ENCODE assay signal across 1 cellular context in the genomic region with DNA sequence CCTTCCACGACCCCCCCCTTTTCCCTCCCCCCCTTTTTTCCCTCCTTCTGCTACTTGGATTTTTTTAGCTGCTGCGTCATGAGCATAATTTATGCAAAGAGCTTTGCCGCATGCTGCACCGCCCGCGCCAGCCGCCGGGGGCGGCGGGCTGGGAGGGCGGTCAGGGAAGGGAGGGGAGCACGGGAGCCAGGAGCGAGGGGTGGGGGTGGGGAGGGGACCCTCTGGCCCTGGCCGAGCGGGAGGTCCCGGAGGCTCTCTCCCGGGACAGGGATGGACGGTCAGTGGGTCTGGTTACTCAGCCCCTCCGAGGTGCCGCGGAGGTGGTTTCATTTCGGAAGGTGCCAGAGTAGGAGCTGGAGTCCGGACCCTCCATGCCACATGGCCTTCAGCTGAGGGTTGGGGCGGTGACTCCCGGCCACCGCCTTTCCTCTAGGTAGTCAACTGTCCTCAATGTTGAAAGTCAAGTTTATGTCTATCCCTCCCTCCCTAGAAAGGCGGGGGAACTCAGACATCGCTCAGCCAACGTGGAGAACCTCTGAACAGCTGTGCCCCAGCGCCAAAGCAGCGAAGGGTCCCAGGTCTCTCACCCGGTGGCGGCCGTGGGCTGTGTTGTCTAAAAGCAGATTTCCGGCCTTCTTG.
TF ChIP-seq lines count a peak whose summit lies in the region.

A gene with protein sequence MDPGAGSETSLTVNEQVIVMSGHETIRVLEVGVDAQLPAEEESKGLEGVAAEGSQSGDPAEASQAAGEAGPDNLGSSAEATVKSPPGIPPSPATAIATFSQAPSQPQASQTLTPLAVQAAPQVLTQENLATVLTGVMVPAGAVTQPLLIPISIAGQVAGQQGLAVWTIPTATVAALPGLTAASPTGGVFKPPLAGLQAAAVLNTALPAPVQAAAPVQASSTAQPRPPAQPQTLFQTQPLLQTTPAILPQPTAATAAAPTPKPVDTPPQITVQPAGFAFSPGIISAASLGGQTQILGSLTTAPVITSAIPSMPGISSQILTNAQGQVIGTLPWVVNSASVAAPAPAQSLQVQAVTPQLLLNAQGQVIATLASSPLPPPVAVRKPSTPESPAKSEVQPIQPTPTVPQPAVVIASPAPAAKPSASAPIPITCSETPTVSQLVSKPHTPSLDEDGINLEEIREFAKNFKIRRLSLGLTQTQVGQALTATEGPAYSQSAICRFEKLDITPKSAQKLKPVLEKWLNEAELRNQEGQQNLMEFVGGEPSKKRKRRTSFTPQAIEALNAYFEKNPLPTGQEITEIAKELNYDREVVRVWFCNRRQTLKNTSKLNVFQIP (minus strand): TSS at position 95 of the 639 bp plus-strand sequence. CDS start 11,226 bp downstream, outside the sequence.

TF ChIP-seq in SK-N-SH treated with all-trans-retinoic acid at 6 μM for 48 hours, 23 proteins besides CTCF, POLR2A, EP300 and RAD21:
- TF ChIP-seq ZFP3 (CRISPR knock-in tag; IDR thresholded peaks at IDR 0.05) = 0 out of 2 replicates have a peak, but pooled peaks have one; percentile 40
- TF ChIP-seq, protein P1, sequence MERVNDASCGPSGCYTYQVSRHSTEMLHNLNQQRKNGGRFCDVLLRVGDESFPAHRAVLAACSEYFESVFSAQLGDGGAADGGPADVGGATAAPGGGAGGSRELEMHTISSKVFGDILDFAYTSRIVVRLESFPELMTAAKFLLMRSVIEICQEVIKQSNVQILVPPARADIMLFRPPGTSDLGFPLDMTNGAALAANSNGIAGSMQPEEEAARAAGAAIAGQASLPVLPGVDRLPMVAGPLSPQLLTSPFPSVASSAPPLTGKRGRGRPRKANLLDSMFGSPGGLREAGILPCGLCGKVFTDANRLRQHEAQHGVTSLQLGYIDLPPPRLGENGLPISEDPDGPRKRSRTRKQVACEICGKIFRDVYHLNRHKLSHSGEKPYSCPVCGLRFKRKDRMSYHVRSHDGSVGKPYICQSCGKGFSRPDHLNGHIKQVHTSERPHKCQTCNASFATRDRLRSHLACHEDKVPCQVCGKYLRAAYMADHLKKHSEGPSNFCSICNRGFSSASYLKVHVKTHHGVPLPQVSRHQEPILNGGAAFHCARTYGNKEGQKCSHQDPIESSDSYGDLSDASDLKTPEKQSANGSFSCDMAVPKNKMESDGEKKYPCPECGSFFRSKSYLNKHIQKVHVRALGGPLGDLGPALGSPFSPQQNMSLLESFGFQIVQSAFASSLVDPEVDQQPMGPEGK (CRISPR knock-in tag; IDR thresholded peaks at IDR 0.05; ENCODE audit: borderline replicate concordance) = no peak; the same call in 1 of the 2 replicates
